In the genomic region with DNA sequence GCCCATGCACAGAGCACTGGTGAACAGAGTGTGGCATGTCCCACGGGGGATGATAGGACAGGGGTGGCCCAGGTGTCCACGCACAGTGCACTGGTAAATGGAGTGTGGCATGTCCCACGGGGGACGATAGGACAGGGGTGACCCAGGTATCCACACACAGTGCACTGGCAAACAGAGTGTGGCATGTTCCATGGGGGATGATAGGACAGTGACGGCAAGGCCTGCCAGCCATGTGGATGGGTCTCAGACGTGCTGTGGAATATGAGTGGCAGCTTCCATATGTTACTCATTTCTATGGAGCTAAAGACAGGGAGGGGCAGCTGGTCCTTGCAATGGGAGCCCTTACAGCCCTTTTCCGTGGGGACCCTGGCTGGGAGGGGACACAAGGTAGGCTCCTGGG, we compare ENCODE assay signal across 33 cellular contexts.
"Had no signal": no experiment of that assay in that cellular context is flagged by ENCODE, and none has a peak within 500 bp of the region (broad histone marks: within the 10 kb centered on the region; RNA-seq: fewer than 3 reads in every experiment).

No MANE protein-coding gene starts in this region.

- H3K27ac ChIP-seq: brain microvascular endothelial cell, coronary artery, dorsolateral prefrontal cortex, esophagus muscularis mucosa, foreskin keratinocyte, gastroesophageal sphincter, WERI-Rb-1 had no signal

- ATAC-seq: activated CD4-positive, CD25-positive, alpha-beta regulatory T cell treated with anti-CD3 and anti-CD28 coated beads, Interleukin-2, amount 50 U/mL, for 24 hours; activated CD8-positive, alpha-beta T cell treated with anti-CD3 and anti-CD28 coated beads for 36 hours; activated T-cell treated with anti-CD3 and anti-CD28 coated beads, Interleukin-2, amount 50 U/mL, for 4 hours; activated T-helper 17 cell treated with anti-CD3 and anti-CD28 coated beads, Interleukin-2, amount 50 U/mL, for 72 hours; foreskin keratinocyte; gastroesophageal sphincter; T-helper 17 cell had no signal

- H3K36me3 Mint-ChIP-seq: activated naive CD8-positive, alpha-beta T cell had no signal

- H3K4me3 ChIP-seq: coronary artery, dorsolateral prefrontal cortex, esophagus muscularis mucosa, gastroesophageal sphincter had no signal

- H3K4me3 Mint-ChIP-seq: activated B cell treated with CpG ODN at 0.5 μM for 24 hours; activated CD8-positive, alpha-beta T cell treated with anti-CD3 and anti-CD28 coated beads for 36 hours; activated naive CD8-positive, alpha-beta T cell; activated T-cell treated with anti-CD3 and anti-CD28 coated beads, Interleukin-2, amount 50 U/mL, for 4 hours; activated T-helper 17 cell treated with anti-CD3 and anti-CD28 coated beads, Interleukin-2, amount 50 U/mL, for 72 hours; central memory CD8-positive, alpha-beta T cell; dendritic cell treated with granulocyte-macrophage colony-stimulating factor and Interleukin-4, amounts not matched to agents 40 ng/mL and 50 ng/mL, for 4 days; endodermal cell; T-helper 17 cell; T-helper 2 cell treated with Interferon-gamma antibody and Interleukin-4, amounts not matched to agents 5 μg/mL and 100 μg/mL, for 36 hours had no signal

- H3K27ac Mint-ChIP-seq: activated B cell treated with CpG ODN at 0.5 μM for 24 hours; activated CD8-positive, alpha-beta T cell treated with anti-CD3 and anti-CD28 coated beads for 36 hours; activated naive CD8-positive, alpha-beta T cell; activated T-helper 17 cell treated with anti-CD3 and anti-CD28 coated beads, Interleukin-2, amount 50 U/mL, for 72 hours; dendritic cell treated with granulocyte-macrophage colony-stimulating factor and Interleukin-4, amounts not matched to agents 40 ng/mL and 50 ng/mL, for 4 days; endodermal cell; T-helper 17 cell; T-helper 2 cell treated with Interferon-gamma antibody and Interleukin-4, amounts not matched to agents 5 μg/mL and 100 μg/mL, for 36 hours had no signal

- FAIRE-seq: astrocyte, bronchial epithelial cell had no signal

- DNase-seq: activated B cell treated with CpG ODN at 0.5 μM for 24 hours; activated CD4-positive, alpha-beta T cell treated with anti-CD3 and anti-CD28 coated beads for 48 hours; activated CD4-positive, alpha-beta T cell treated with anti-CD3 and anti-CD28 coated beads, Interleukin-2, amount 50 U/mL, for 1 hour; activated CD4-positive, alpha-beta T cell treated with anti-CD3 and anti-CD28 coated beads, Interleukin-2, amount 50 U/mL, for 48 hours; activated CD8-positive, alpha-beta memory T cell treated with anti-CD3 and anti-CD28 coated beads for 24 hours; activated CD8-positive, alpha-beta T cell treated with anti-CD3 and anti-CD28 coated beads for 36 hours; activated effector memory CD4-positive, alpha-beta T cell treated with Interleukin-2 at 50 U/mL for 16 hours; activated gamma-delta T cell treated with Interleukin-2 at 50 U/mL for 16 hours; activated naive CD4-positive, alpha-beta T cell treated with anti-CD3 and anti-CD28 coated beads, Interleukin-2, amount 50 U/mL, for 16 hours; activated naive CD4-positive, alpha-beta T cell treated with Interleukin-2 at 50 U/mL for 16 hours; activated T-cell treated with anti-CD3 and anti-CD28 coated beads, Interleukin-2, amount 50 U/mL, for 4 hours; amniotic stem cell; anterior cingulate cortex; brain microvascular endothelial cell; dorsolateral prefrontal cortex; effector memory CD4-positive, alpha-beta T cell; endodermal cell; foreskin keratinocyte; T-helper 1 cell; T-helper 17 cell; T1000; WERI-Rb-1 had no signal

- H3K27me3 Mint-ChIP-seq: activated B cell treated with CpG ODN at 0.5 μM for 24 hours; activated CD8-positive, alpha-beta T cell treated with anti-CD3 and anti-CD28 coated beads for 36 hours; activated naive CD8-positive, alpha-beta T cell; activated T-helper 17 cell treated with anti-CD3 and anti-CD28 coated beads, Interleukin-2, amount 50 U/mL, for 72 hours; central memory CD8-positive, alpha-beta T cell; dendritic cell treated with granulocyte-macrophage colony-stimulating factor and Interleukin-4, amounts not matched to agents 40 ng/mL and 50 ng/mL, for 4 days; T-helper 17 cell had no signal

- H3K9me3 Mint-ChIP-seq: activated B cell treated with CpG ODN at 0.5 μM for 24 hours; activated T-cell treated with anti-CD3 and anti-CD28 coated beads, Interleukin-2, amount 50 U/mL, for 4 hours; activated T-helper 17 cell treated with anti-CD3 and anti-CD28 coated beads, Interleukin-2, amount 50 U/mL, for 72 hours; central memory CD8-positive, alpha-beta T cell; dendritic cell treated with granulocyte-macrophage colony-stimulating factor and Interleukin-4, amounts not matched to agents 40 ng/mL and 50 ng/mL, for 4 days; endodermal cell; T-helper 2 cell treated with Interferon-gamma antibody and Interleukin-4, amounts not matched to agents 5 μg/mL and 100 μg/mL, for 36 hours had no signal

- H3K4me1 ChIP-seq: esophagus muscularis mucosa, foreskin keratinocyte, gastroesophageal sphincter had no signal

- H3K36me3 ChIP-seq: brain microvascular endothelial cell, esophagus muscularis mucosa, gastroesophageal sphincter, WERI-Rb-1 had no signal

- H3K27me3 ChIP-seq: brain microvascular endothelial cell, dorsolateral prefrontal cortex, foreskin keratinocyte had no signal

- H3K4me1 Mint-ChIP-seq: activated B cell treated with CpG ODN at 0.5 μM for 24 hours; activated T-helper 17 cell treated with anti-CD3 and anti-CD28 coated beads, Interleukin-2, amount 50 U/mL, for 72 hours; central memory CD8-positive, alpha-beta T cell; endodermal cell; T-helper 17 cell had no signal
